In genomic region chrX:40165206-40165605, GRCh38 we compare ENCODE assay signal across 1 cellular context.
TF ChIP-seq lines count a peak whose summit lies in the region.

No MANE protein-coding gene starts in this region.

TF ChIP-seq in HepG2, 621 proteins besides CTCF, POLR2A, EP300 and RAD21 (continued from another document):
- TF ChIP-seq MXD1 (CRISPR knock-in tag; IDR thresholded peaks at IDR 0.05) (no peak), NKX3-1 (CRISPR knock-in tag; IDR thresholded peaks at IDR 0.05) (no peak), ZNF766 (CRISPR knock-in tag; IDR thresholded peaks at IDR 0.05; ENCODE audit: borderline replicate concordance) (no peak), ZXDC (CRISPR knock-in tag; IDR thresholded peaks at IDR 0.05) (no peak), PPARG (CRISPR knock-in tag; conservative IDR thresholded peaks at IDR 0.05) (peak; percentile 59), ARID2 (CRISPR knock-in tag; IDR thresholded peaks at IDR 0.05; ENCODE audit: borderline replicate concordance) (no peak), ZBTB2 (CRISPR knock-in tag; IDR thresholded peaks at IDR 0.05; ENCODE audit: low read depth) (no peak), ADNP (CRISPR knock-in tag; IDR thresholded peaks at IDR 0.05) (no peak), MZF1 (CRISPR knock-in tag; IDR thresholded peaks at IDR 0.05; ENCODE audit: borderline replicate concordance) (no peak), SRY (CRISPR knock-in tag; IDR thresholded peaks at IDR 0.05) (no peak), ZNF274 (CRISPR knock-in tag; IDR thresholded peaks at IDR 0.05) (no peak), ZNF510 (CRISPR knock-in tag; IDR thresholded peaks at IDR 0.05; ENCODE audit: low read depth) (no peak)
